ENCODE assay signal across 8 cellular contexts in the genomic region with DNA sequence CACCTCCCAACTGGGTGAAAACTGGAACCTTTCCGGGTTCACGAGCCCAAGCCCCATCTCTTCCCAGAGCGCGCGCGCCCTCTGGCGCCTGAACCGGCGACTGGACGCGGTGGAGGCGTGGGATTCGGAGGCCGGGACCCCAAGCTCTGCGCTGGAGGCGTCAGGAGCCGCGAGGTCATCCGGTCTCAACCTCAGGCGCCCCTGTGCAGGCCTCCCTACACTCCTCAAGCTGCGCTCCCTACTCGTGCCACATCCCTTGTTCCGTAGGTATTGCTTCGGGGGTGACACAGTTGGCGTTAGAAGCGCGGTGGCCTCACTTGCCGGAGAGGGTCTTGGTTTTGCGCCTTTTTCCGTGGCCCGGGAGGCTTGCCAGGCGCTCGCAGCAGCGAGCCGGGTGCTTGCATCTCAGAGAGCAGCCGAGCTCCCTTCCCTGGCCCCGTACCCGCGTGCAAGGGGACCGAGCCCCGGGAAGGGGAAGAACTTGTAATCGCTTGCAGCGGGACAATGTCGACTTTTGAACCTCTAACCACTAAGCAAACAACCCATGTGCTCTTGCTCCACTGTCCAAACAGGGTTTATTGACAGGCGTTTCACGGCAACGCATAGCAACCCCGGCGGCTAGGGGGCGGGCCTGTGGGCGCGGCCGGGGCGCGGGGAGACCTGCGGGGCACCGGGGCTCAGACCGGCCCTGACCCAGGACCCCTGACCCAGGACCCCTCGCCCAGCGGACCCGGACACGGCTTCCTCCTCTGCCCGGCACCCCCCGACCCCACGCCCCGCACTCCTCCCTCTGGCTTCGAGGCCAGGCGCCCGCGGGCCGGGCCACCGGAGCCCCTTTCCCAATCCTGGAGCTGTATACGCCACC. TPM values are rescaled to one million over a fixed set of nuclear protein-coding genes. Genes with fewer than 3 reads are reported as not detected.
DNase-seq lines count a peak whose midpoint lies in the region; ATAC-seq, FAIRE-seq and TF ChIP-seq lines count a peak whose summit lies in the region.

No MANE protein-coding gene starts in this region.

- H3K27me3 Mint-ChIP-seq in stimulated activated naive B cell treated with anti-CD40 and anti-IgM and Interleukin-4, amounts not matched to agents 10 μg/mL and 1 μg/mL and 100 μg/mL, for 72 hours: peaks cover 46 to 79% of the 10 kb centered on the region in 2 donors

- H3K4me3 ChIP-seq in AG04449 (ENCODE audit: low read depth, low read length) (peak overlapping the region; percentile 15), astrocyte of the spinal cord (ENCODE audit: low read depth, low read length) (no peak overlapping the region)

- FAIRE-seq in islet of Langerhans (lab: Jason Lieb, UNC): peak; percentile 51

- no peaks in the 10 kb centered on the region for H3K36me3 Mint-ChIP-seq in stimulated activated naive B cell treated with anti-CD40 and anti-IgM and Interleukin-4, amounts not matched to agents 10 μg/mL and 1 μg/mL and 100 μg/mL, for 72 hours

- peak; percentile 46 for ATAC-seq in stimulated activated naive B cell treated with anti-CD40 and anti-IgM and Interleukin-4, amounts not matched to agents 10 μg/mL and 1 μg/mL and 100 μg/mL, for 72 hours (replicated peaks)
- no peak for ATAC-seq in GM19324 (IDR thresholded peaks at IDR 0.05; ENCODE audit: low FRiP score, unreplicated experiment)

- peak overlapping the region; percentile 38 for H3K27ac Mint-ChIP-seq in stimulated activated naive B cell treated with anti-CD40 and anti-IgM and Interleukin-4, amounts not matched to agents 10 μg/mL and 1 μg/mL and 100 μg/mL, for 72 hours

- TF ChIP-seq CTCF in AG04449 (IDR thresholded peaks at IDR 0.05; ENCODE audit: insufficient read depth, low read length, missing control alignments) (peak; percentile 28), GM12874 (IDR thresholded peaks at IDR 0.05; ENCODE audit: insufficient read depth, low read depth, low read length) (peak; percentile 77), astrocyte of the spinal cord (IDR thresholded peaks at IDR 0.05; ENCODE audit: low read depth, low read length) (peak; percentile 37)

- POLR2A ChIA-PET in AG04449 (lab: Yijun Ruan, JAX): no interaction called here

- no peaks in the 10 kb centered on the region for H3K9me3 Mint-ChIP-seq in stimulated activated naive B cell treated with anti-CD40 and anti-IgM and Interleukin-4, amounts not matched to agents 10 μg/mL and 1 μg/mL and 100 μg/mL, for 72 hours

- in situ Hi-C loops in astrocyte of the spinal cord (cut with HindIII; ENCODE audit: low sequenced_read_pairs): no loop called here

- DNase-seq in AG04449 (ENCODE audit: low read depth, low spot score) (no peak), NCI-H460 (ENCODE audit: extremely low read depth, low read depth) (peak; percentile 53), astrocyte of the spinal cord (ENCODE audit: low read depth, low spot score) (no peak), HK-2 (ENCODE audit: unreplicated experiment) (no peak)
- no peak for DNase-seq in stimulated activated naive B cell treated with anti-CD40 and anti-IgM and Interleukin-4, amounts not matched to agents 10 μg/mL and 1 μg/mL and 100 μg/mL, for 72 hours

- CTCF ChIA-PET in AG04449 (lab: Yijun Ruan, JAX): interaction anchor here (1.2 to 1.8 kb wide), 4 partner anchors 9 to 599 kb away, joined by 3 to 10 read pairs (median 4); no protein-coding TSS in a partner anchor

- peak overlapping the region; percentile 53 to 75 for H3K4me3 Mint-ChIP-seq in stimulated activated naive B cell treated with anti-CD40 and anti-IgM and Interleukin-4, amounts not matched to agents 10 μg/mL and 1 μg/mL and 100 μg/mL, for 72 hours

- peaks cover 2 to 23% of the 10 kb centered on the region in 2 donors for H3K4me1 Mint-ChIP-seq in stimulated activated naive B cell treated with anti-CD40 and anti-IgM and Interleukin-4, amounts not matched to agents 10 μg/mL and 1 μg/mL and 100 μg/mL, for 72 hours

RNA-seq across cellular contexts. Expression of a gene that starts 8.5 kb away (rescaled TPM):
- total RNA-seq in NCI-H460 (2014; rRNA removed; shearing (Covaris generic)): not detected in 2 replicates
- not detected in 2 replicates for polyA plus RNA-seq in NCI-H460 (2014; cell fraction: nucleus; rRNA removed)

RNA-seq across cellular contexts. Expression of a gene that starts 27.9 kb away (rescaled TPM):
- not detected in 2 replicates for total RNA-seq in NCI-H460 (2014; rRNA removed; shearing (Covaris generic))
- not detected in 2 replicates for polyA plus RNA-seq in NCI-H460 (2014; cell fraction: nucleus; rRNA removed)

RNA-seq across cellular contexts. Expression of a gene that starts 40.8 kb away (rescaled TPM):
- total RNA-seq in NCI-H460 (2014; rRNA removed; shearing (Covaris generic)): 0.12 TPM in 1 of 2 replicates, not detected in the other
- not detected in 2 replicates for polyA plus RNA-seq in NCI-H460 (2014; cell fraction: nucleus; rRNA removed)
